1 cellular context compared by ENCODE assay signal in genomic region chr22:36267896-36268485, GRCh38.
TF ChIP-seq lines count a peak whose summit lies in the region.

No MANE protein-coding gene starts in this region.

TF ChIP-seq in K562, 482 proteins besides CTCF, POLR2A, EP300 and RAD21:
- TF ChIP-seq ARHGAP35 (IDR thresholded peaks at IDR 0.05; ENCODE audit: partially characterized antibody) (no peak), POLR2G (IDR thresholded peaks at IDR 0.05; ENCODE audit: low read depth, low read length) (no peak), ZNF57 (CRISPR knock-in tag; IDR thresholded peaks at IDR 0.05) (no peak), GTF2E2 (tag; IDR thresholded peaks at IDR 0.05) (no peak)
